17 cellular contexts compared by ENCODE assay signal in the genomic region with DNA sequence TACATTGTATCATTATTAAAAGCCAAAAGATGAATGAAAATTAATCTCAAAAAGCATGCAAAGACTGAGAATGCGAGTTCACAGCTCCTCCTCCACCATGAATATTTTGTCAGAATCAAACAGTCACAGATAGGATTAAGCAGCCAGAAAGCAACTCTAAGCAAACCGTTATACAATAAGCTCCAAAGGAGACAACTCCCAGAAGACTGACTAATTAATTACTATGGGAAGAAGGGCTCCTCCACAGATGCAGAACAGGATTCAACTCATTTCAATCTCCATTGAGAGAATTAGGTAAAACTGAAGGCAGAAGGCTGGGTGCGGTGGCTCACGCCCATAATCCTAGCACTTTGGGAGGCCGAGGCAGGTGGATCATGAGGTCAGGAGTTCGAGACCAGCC.
DNase-seq lines count a peak whose midpoint lies in the region; ATAC-seq and TF ChIP-seq lines count a peak whose summit lies in the region.
"Had no signal": no experiment of that assay in that cellular context is flagged by ENCODE, and none has a peak within 500 bp of the region (broad histone marks: within the 10 kb centered on the region; RNA-seq: fewer than 3 reads in every experiment).

No MANE protein-coding gene starts in this region.

- H3K36me3 ChIP-seq in OCI-LY7 (ENCODE audit: insufficient read depth, low read length) (peaks cover 11% of the 10 kb centered on the region; the same call in 1 of the 2 replicates), endodermal cell (ENCODE audit: control insufficient read depth, insufficient read depth, low read length) (peaks cover 11% of the 10 kb centered on the region), suprapubic skin (no peaks in the 10 kb centered on the region)
- H3K36me3 ChIP-seq: SJCRH30, vagina had no signal

- peak overlapping the region; percentile 51 for H3K4me2 ChIP-seq in OCI-LY7 (ENCODE audit: low read length)

- no peaks in the 10 kb centered on the region for H3K9me2 ChIP-seq in OCI-LY7 (ENCODE audit: insufficient read depth, low read length)

- CTCF ChIA-PET in OCI-LY7 (lab: Charles Lee; ENCODE audit: unreplicated experiment): no interaction called here

- no peaks in the 10 kb centered on the region for H3K27me3 Mint-ChIP-seq in activated T-cell treated with anti-CD3 and anti-CD28 coated beads, Interleukin-2, amount 50 U/mL, for 24 hours
- no peaks in the 10 kb centered on the region for H3K27me3 Mint-ChIP-seq in endodermal cell (ENCODE audit: insufficient read depth)
- H3K27me3 Mint-ChIP-seq: naive B cell had no signal

- peak overlapping the region; percentile 95 for H3K27ac Mint-ChIP-seq in activated T-cell treated with anti-CD3 and anti-CD28 coated beads, Interleukin-2, amount 50 U/mL, for 24 hours
- H3K27ac Mint-ChIP-seq in endodermal cell: peak overlapping the region; percentile 87
- H3K27ac Mint-ChIP-seq: immature natural killer cell had no signal

- H3K27me3 ChIP-seq in endodermal cell (ENCODE audit: control insufficient read depth, insufficient read depth, low read length, poor library complexity, severe bottlenecking) (no peaks in the 10 kb centered on the region), suprapubic skin (no peaks in the 10 kb centered on the region)
- H3K27me3 ChIP-seq: SJCRH30, vagina had no signal

- H3K4me3 ChIP-seq in OCI-LY7 (ENCODE audit: low read depth, low read length, poor library complexity, severe bottlenecking): no peak overlapping the region
- no peak overlapping the region for H3K4me3 ChIP-seq in endodermal cell (ENCODE audit: low read length)
- H3K4me3 ChIP-seq in suprapubic skin: no peak overlapping the region
- H3K4me3 ChIP-seq: SJCRH30, vagina had no signal

- no peaks in the 10 kb centered on the region for H3K9me3 ChIP-seq in OCI-LY7 (ENCODE audit: low read length)
- H3K9me3 ChIP-seq in endodermal cell (ENCODE audit: control insufficient read depth, low read length): no peaks in the 10 kb centered on the region
- no peaks in the 10 kb centered on the region for H3K9me3 ChIP-seq in suprapubic skin
- H3K9me3 ChIP-seq: SJCRH30, vagina had no signal

- H3K9me3 Mint-ChIP-seq in activated T-cell treated with anti-CD3 and anti-CD28 coated beads, Interleukin-2, amount 50 U/mL, for 24 hours: no peaks in the 10 kb centered on the region
- no peaks in the 10 kb centered on the region for H3K9me3 Mint-ChIP-seq in endodermal cell
- H3K9me3 Mint-ChIP-seq: immature natural killer cell, naive B cell had no signal

- H4K20me1 ChIP-seq in OCI-LY7 (ENCODE audit: insufficient read depth, low read length): no peaks in the 10 kb centered on the region

- peak overlapping the region; percentile 38 for H3K4me3 Mint-ChIP-seq in activated T-cell treated with anti-CD3 and anti-CD28 coated beads, Interleukin-2, amount 50 U/mL, for 24 hours
- H3K4me3 Mint-ChIP-seq in endodermal cell: no peak overlapping the region
- H3K4me3 Mint-ChIP-seq: naive B cell had no signal

- TF ChIP-seq POLR2A in suprapubic skin (IDR thresholded peaks at IDR 0.05): no peak

- H3K27ac ChIP-seq in OCI-LY7 (ENCODE audit: low read depth, low read length, poor library complexity, severe bottlenecking) (peak overlapping the region; percentile 98), endodermal cell (ENCODE audit: low read depth, low read length) (no peak overlapping the region), suprapubic skin (peak overlapping the region; percentile 42)
- H3K27ac ChIP-seq: SJCRH30, vagina had no signal

- ATAC-seq in HG03139 (IDR thresholded peaks at IDR 0.05; ENCODE audit: unreplicated experiment): no peak
- ATAC-seq in HG03457 (IDR thresholded peaks at IDR 0.05; ENCODE audit: unreplicated experiment): no peak
- ATAC-seq: activated CD4-positive, CD25-positive, alpha-beta regulatory T cell treated with anti-CD3 and anti-CD28 coated beads, Interleukin-2, amount 50 U/mL, for 24 hours had no signal

- TF ChIP-seq EP300 in suprapubic skin (IDR thresholded peaks at IDR 0.05): no peak

- intact Hi-C loops in OCI-LY7 (cut with micrococcal nuclease; ENCODE audit: unreplicated experiment): loop anchor here (10.0 kb wide), 2 partner anchors 467 to 1463 kb away; partner anchors contain the start of genes DHFR and MSH3

- peaks cover 83% of the 10 kb centered on the region for H3K79me2 ChIP-seq in OCI-LY7 (ENCODE audit: insufficient read depth, low read depth, low read length)

- WGBS in endodermal cell (ENCODE audit: insufficient coverage in 1 of 2, insufficient read length in 1 of 2), 2 experiments: 83 to 93% methylated on average over 5 to 6 of the region's 6 CpGs
- WGBS in suprapubic skin: 72% methylated on average over 6 of the region's 6 CpGs

- peaks cover 88% of the 10 kb centered on the region for H3K4me1 Mint-ChIP-seq in activated T-cell treated with anti-CD3 and anti-CD28 coated beads, Interleukin-2, amount 50 U/mL, for 24 hours (ENCODE audit: low read depth)
- H3K4me1 Mint-ChIP-seq in endodermal cell: peaks cover 65% of the 10 kb centered on the region

- H3K36me3 Mint-ChIP-seq in activated T-cell treated with anti-CD3 and anti-CD28 coated beads, Interleukin-2, amount 50 U/mL, for 24 hours (ENCODE audit: low read depth): peaks cover 12% of the 10 kb centered on the region
- peaks cover 11% of the 10 kb centered on the region for H3K36me3 Mint-ChIP-seq in endodermal cell (ENCODE audit: low read depth)
- H3K36me3 Mint-ChIP-seq: immature natural killer cell had no signal

- TF ChIP-seq CTCF in OCI-LY7 (conservative IDR thresholded peaks at IDR 0.05; ENCODE audit: low read length) (no peak), endodermal cell (conservative IDR thresholded peaks at IDR 0.05) (no peak), suprapubic skin (IDR thresholded peaks at IDR 0.05) (no peak)

- no peak for DNase-seq in activated T-cell treated with anti-CD3 and anti-CD28 coated beads, Interleukin-2, amount 50 U/mL, for 24 hours
- no peak for DNase-seq in activated T-cell treated with anti-CD3 and anti-CD28 coated beads, Interleukin-2, amount 50 U/mL, for 1 hour
- no peak for DNase-seq in OCI-LY7 (ENCODE audit: low spot score)
- no peak for DNase-seq in endodermal cell
- no peak for DNase-seq in suprapubic skin (ENCODE audit: low spot score in 2 of 2)
- no peak for DNase-seq in NCI-H510A treated with DMSO at 0.1 percent for 48 hours (lab: John Stamatoyannopoulos, UW)
- DNase-seq: cortex of kidney, GDM1, immature natural killer cell, MV-4-11, naive B cell, NCI-H774, SJCRH30 had no signal

- H3K9ac ChIP-seq in endodermal cell (ENCODE audit: extremely low read depth, low read length, poor library complexity, severe bottlenecking): no peak overlapping the region

- peaks cover 100% of the 10 kb centered on the region for H3K4me1 ChIP-seq in OCI-LY7 (ENCODE audit: insufficient read depth, low read length, poor library complexity, severe bottlenecking)
- H3K4me1 ChIP-seq in endodermal cell (ENCODE audit: control insufficient read depth, insufficient read depth, low read length): peaks cover 15% of the 10 kb centered on the region
- H3K4me1 ChIP-seq in suprapubic skin: peaks cover 61% of the 10 kb centered on the region

- POLR2A ChIA-PET in OCI-LY7 (lab: Charles Lee): interaction anchor here (0.7 to 2.1 kb wide), 10 partner anchors 23 to 676 kb away, joined by 3 to 9 read pairs (median 4); partner anchors contain the start of gene SERINC5

- no TSS peak for BruUV-seq in OCI-LY7 (replicated peaks; lab: Mats Ljungman, UMichigan)

- H2AFZ ChIP-seq in OCI-LY7 (ENCODE audit: low read length): no peak overlapping the region
